In genomic region chr5:34460496-34460895, GRCh38 we compare ENCODE assay signal across 24 cellular contexts.
"Had no signal": no experiment of that assay in that cellular context is flagged by ENCODE, and none has a peak within 500 bp of the region (broad histone marks: within the 10 kb centered on the region; RNA-seq: fewer than 3 reads in every experiment).

No MANE protein-coding gene starts in this region.

- ATAC-seq: activated T-helper 17 cell treated with anti-CD3 and anti-CD28 coated beads, Interleukin-2, amount 50 U/mL, for 72 hours; natural killer cell; right cardiac atrium had no signal

- FAIRE-seq: TTC549 had no signal

- H3K4me3 Mint-ChIP-seq: activated naive CD8-positive, alpha-beta T cell treated with anti-CD3 and anti-CD28 coated beads for 36 hours; activated T-cell treated with anti-CD3 and anti-CD28 coated beads, Interleukin-2, amount 50 U/mL, for 24 hours; activated T-helper 17 cell treated with anti-CD3 and anti-CD28 coated beads, Interleukin-2, amount 50 U/mL, for 72 hours; dendritic cell treated with granulocyte-macrophage colony-stimulating factor and Interleukin-4, amounts not matched to agents 40 ng/mL and 50 ng/mL, for 4 days; mesothelial cell of epicardium; natural killer cell; stimulated activated naive CD8-positive, alpha-beta T cell treated with anti-CD3 and anti-CD28 coated beads, Interleukin-15, Interleukin-2, amounts not matched to agents 100 ng/mL and 50 ng/mL, for 24 hours had no signal

- H3K27ac ChIP-seq: esophagus muscularis mucosa, left ventricle myocardium inferior, ovary, WERI-Rb-1 had no signal

- H3K27me3 Mint-ChIP-seq: activated naive CD8-positive, alpha-beta T cell treated with anti-CD3 and anti-CD28 coated beads for 36 hours; dendritic cell treated with granulocyte-macrophage colony-stimulating factor and Interleukin-4, amounts not matched to agents 40 ng/mL and 50 ng/mL, for 4 days had no signal

- H3K4me1 ChIP-seq: esophagus muscularis mucosa, left ventricle myocardium inferior had no signal

- H3K27ac Mint-ChIP-seq: activated naive CD8-positive, alpha-beta T cell treated with anti-CD3 and anti-CD28 coated beads for 36 hours; activated T-cell treated with anti-CD3 and anti-CD28 coated beads, Interleukin-2, amount 50 U/mL, for 24 hours; activated T-helper 17 cell treated with anti-CD3 and anti-CD28 coated beads, Interleukin-2, amount 50 U/mL, for 72 hours; dendritic cell treated with granulocyte-macrophage colony-stimulating factor and Interleukin-4, amounts not matched to agents 40 ng/mL and 50 ng/mL, for 4 days; mesothelial cell of epicardium; natural killer cell; stimulated activated naive CD8-positive, alpha-beta T cell treated with anti-CD3 and anti-CD28 coated beads, Interleukin-15, Interleukin-2, amounts not matched to agents 100 ng/mL and 50 ng/mL, for 24 hours had no signal

- H3K4me3 ChIP-seq: esophagus muscularis mucosa, left ventricle myocardium inferior, ovary, tibial artery had no signal

- DNase-seq: activated CD4-positive, alpha-beta T cell treated with anti-CD3 and anti-CD28 coated beads, Interleukin-2, amount 50 U/mL, for 1 hour; activated CD4-positive, CD25-positive, alpha-beta regulatory T cell treated with anti-CD3 and anti-CD28 coated beads, Interleukin-2, amount 50 U/mL, for 72 hours; activated CD8-positive, alpha-beta memory T cell treated with anti-CD3 and anti-CD28 coated beads, Interleukin-2, amount 50 U/mL, for 4 hours; activated naive CD8-positive, alpha-beta T cell treated with anti-CD3 and anti-CD28 coated beads for 36 hours; activated T-cell treated with anti-CD3 and anti-CD28 coated beads, Interleukin-2, amount 50 U/mL, for 24 hours; amniotic stem cell; effector CD8-positive, alpha-beta T cell; glutamatergic neuron; hippocampal formation; left ventricle myocardium inferior; natural killer cell; ovary; right cardiac atrium; stimulated activated CD4-positive, alpha-beta T cell treated with anti-CD3 and anti-CD28 coated beads, Interleukin-12 subunit alpha, Interleukin-12 subunit beta, amount 100 ng/mL, for 4 hours; stimulated activated CD4-positive, alpha-beta T cell treated with anti-CD3 and anti-CD28 coated beads, Interleukin-4, amount 100 ng/mL, for 4 hours; T-helper 1 cell; tibial artery; WERI-Rb-1 had no signal

- H3K36me3 ChIP-seq: esophagus muscularis mucosa, left ventricle myocardium inferior, ovary, tibial artery, WERI-Rb-1 had no signal

- H3K27me3 ChIP-seq: esophagus muscularis mucosa, ovary, tibial artery had no signal

- H3K36me3 Mint-ChIP-seq: activated naive CD8-positive, alpha-beta T cell treated with anti-CD3 and anti-CD28 coated beads for 36 hours; mesothelial cell of epicardium; natural killer cell had no signal

- H3K9me3 ChIP-seq: esophagus muscularis mucosa, ovary, tibial artery had no signal

- H3K9me3 Mint-ChIP-seq: natural killer cell; stimulated activated naive CD8-positive, alpha-beta T cell treated with anti-CD3 and anti-CD28 coated beads, Interleukin-15, Interleukin-2, amounts not matched to agents 100 ng/mL and 50 ng/mL, for 24 hours had no signal
